12 cellular contexts compared by ENCODE assay signal in genomic region chr10:5565671-5566581, GRCh38. TPM values are rescaled to one million over a fixed set of nuclear protein-coding genes. Genes with fewer than 3 reads are reported as not detected.
DNase-seq lines count a peak whose midpoint lies in the region; ATAC-seq and TF ChIP-seq lines count a peak whose summit lies in the region.
"Had no signal": no experiment of that assay in that cellular context is flagged by ENCODE, and none has a peak within 500 bp of the region (broad histone marks: within the 10 kb centered on the region; RNA-seq: fewer than 3 reads in every experiment).

No MANE protein-coding gene starts in this region.

- H3K36me3 Mint-ChIP-seq in activated naive CD4-positive, alpha-beta T cell treated with anti-CD3 and anti-CD28 coated beads, Interleukin-2, amount 10 ng/mL, durations not matched to agents 7 days and 5 days: peaks cover 3% of the 10 kb centered on the region
- H3K36me3 Mint-ChIP-seq in T-helper 17 cell (ENCODE audit: low read depth) (peaks cover 6% of the 10 kb centered on the region), glutamatergic neuron (ENCODE audit: unreplicated experiment) (no peaks in the 10 kb centered on the region)
- H3K36me3 Mint-ChIP-seq: CD8-positive, alpha-beta T cell had no signal

- H3K9me3 ChIP-seq in T-helper 17 cell (ENCODE audit: control insufficient read depth, low read length, poor library complexity, severe bottlenecking) (no peaks in the 10 kb centered on the region), suprapubic skin (no peaks in the 10 kb centered on the region), Karpas-422 (ENCODE audit: low read length) (no peaks in the 10 kb centered on the region)

- no peak for TF ChIP-seq EP300 in suprapubic skin (IDR thresholded peaks at IDR 0.05)

- peaks cover 3% of the 10 kb centered on the region for H3K9me3 Mint-ChIP-seq in activated naive CD4-positive, alpha-beta T cell treated with anti-CD3 and anti-CD28 coated beads, Interleukin-2, amount 10 ng/mL, durations not matched to agents 7 days and 5 days
- peaks cover 8% of the 10 kb centered on the region for H3K9me3 Mint-ChIP-seq in glutamatergic neuron (ENCODE audit: unreplicated experiment)
- H3K9me3 Mint-ChIP-seq: CD8-positive, alpha-beta T cell had no signal

- H3K36me3 ChIP-seq in suprapubic skin (no peaks in the 10 kb centered on the region), Karpas-422 (ENCODE audit: insufficient read depth, low read length) (no peaks in the 10 kb centered on the region)

- peaks cover 16% of the 10 kb centered on the region for H3K4me1 ChIP-seq in suprapubic skin
- H3K4me1 ChIP-seq in Karpas-422 (ENCODE audit: low read length): no peaks in the 10 kb centered on the region

- in situ Hi-C loops in ACHN (cut with HindIII; ENCODE audit: low pct_ligation_motif_present, low pct_unique_long_range_greater_than_20kb, low sequenced_read_pairs): no loop called here

- no peak overlapping the region for H3K9ac ChIP-seq in Karpas-422 (ENCODE audit: low read length)

- CTCF ChIA-PET in activated naive CD4-positive, alpha-beta T cell treated with anti-CD3 and anti-CD28 coated beads, Interleukin-2, amount 10 ng/mL, durations not matched to agents 7 days and 5 days (lab: Charles Lee): interaction anchor here (1.0 to 2.3 kb wide), 2 partner anchors 57 to 122 kb away, joined by 3 to 7 read pairs; no protein-coding TSS in a partner anchor

- H3K27ac ChIP-seq in suprapubic skin (no peak overlapping the region), Karpas-422 (ENCODE audit: low read length) (no peak overlapping the region)

- no peak for ATAC-seq in T-helper 17 cell
- ATAC-seq: HCT116 had no signal

- H3K27ac Mint-ChIP-seq in activated naive CD4-positive, alpha-beta T cell treated with anti-CD3 and anti-CD28 coated beads, Interleukin-2, amount 10 ng/mL, durations not matched to agents 7 days and 5 days: peak overlapping the region; percentile 97
- H3K27ac Mint-ChIP-seq in T-helper 17 cell (peak overlapping the region; percentile 99), glutamatergic neuron (ENCODE audit: unreplicated experiment) (no peak overlapping the region)

- peaks cover 32% of the 10 kb centered on the region for H3K27me3 Mint-ChIP-seq in activated naive CD4-positive, alpha-beta T cell treated with anti-CD3 and anti-CD28 coated beads, Interleukin-2, amount 10 ng/mL, durations not matched to agents 7 days and 5 days
- H3K27me3 Mint-ChIP-seq in T-helper 17 cell: no peaks in the 10 kb centered on the region
- no peaks in the 10 kb centered on the region for H3K27me3 Mint-ChIP-seq in glutamatergic neuron (ENCODE audit: unreplicated experiment)

- H3K4me3 Mint-ChIP-seq in activated naive CD4-positive, alpha-beta T cell treated with anti-CD3 and anti-CD28 coated beads, Interleukin-2, amount 10 ng/mL, durations not matched to agents 7 days and 5 days: no peak overlapping the region
- H3K4me3 Mint-ChIP-seq in T-helper 17 cell: peak overlapping the region; percentile 39
- no peak overlapping the region for H3K4me3 Mint-ChIP-seq in glutamatergic neuron (ENCODE audit: unreplicated experiment)

- 76% methylated on average over 19 of the region's 23 CpGs for WGBS in suprapubic skin

- DNase-seq in activated naive CD4-positive, alpha-beta T cell treated with anti-CD3 and anti-CD28 coated beads, Interleukin-2, amount 10 ng/mL, durations not matched to agents 7 days and 5 days: no peak
- DNase-seq in activated naive CD4-positive, alpha-beta T cell treated with anti-CD3 and anti-CD28 coated beads, Interleukin-2, amount 50 U/mL, for 16 hours: no peak
- DNase-seq in T-helper 17 cell (no peak), glutamatergic neuron (peak; percentile 8), suprapubic skin (ENCODE audit: low spot score in 2 of 2) (peak; percentile 56 to 74), Karpas-422 (no peak), HK-2 (ENCODE audit: unreplicated experiment) (no peak), ACHN (no peak)
- DNase-seq: CD8-positive, alpha-beta T cell; SW 1271 had no signal

- no peak overlapping the region for H3K4me2 ChIP-seq in Karpas-422 (ENCODE audit: low read depth, low read length, poor library complexity, severe bottlenecking)

- no peaks in the 10 kb centered on the region for H3K9me2 ChIP-seq in Karpas-422 (replicated peaks; ENCODE audit: insufficient read depth, low read length)

- no peak for TF ChIP-seq POLR2A in suprapubic skin (IDR thresholded peaks at IDR 0.05)

- no peaks in the 10 kb centered on the region for H4K20me1 ChIP-seq in Karpas-422 (ENCODE audit: insufficient read depth, low read depth, low read length)

- H3K27me3 ChIP-seq in suprapubic skin (no peaks in the 10 kb centered on the region), Karpas-422 (ENCODE audit: low read length) (no peaks in the 10 kb centered on the region)

- H3K4me1 Mint-ChIP-seq in activated naive CD4-positive, alpha-beta T cell treated with anti-CD3 and anti-CD28 coated beads, Interleukin-2, amount 10 ng/mL, durations not matched to agents 7 days and 5 days: peaks cover 36% of the 10 kb centered on the region
- H3K4me1 Mint-ChIP-seq in T-helper 17 cell (peaks cover 32% of the 10 kb centered on the region), glutamatergic neuron (ENCODE audit: low read depth, unreplicated experiment) (peaks cover 20% of the 10 kb centered on the region)

- no peak overlapping the region for H2AFZ ChIP-seq in Karpas-422 (ENCODE audit: low read length)

- no peaks in the 10 kb centered on the region for H3K79me2 ChIP-seq in Karpas-422 (ENCODE audit: low read length)

- no peak overlapping the region for H3K4me3 ChIP-seq in suprapubic skin
- H3K4me3 ChIP-seq in Karpas-422 (ENCODE audit: low read length): no peak overlapping the region

- TF ChIP-seq CTCF in glutamatergic neuron (IDR thresholded peaks at IDR 0.05; ENCODE audit: partially characterized antibody, unreplicated experiment) (no peak), suprapubic skin (IDR thresholded peaks at IDR 0.05) (no peak)

RNA-seq across cellular contexts. Expression of gene CALML3, which starts 41.2 kb away (rescaled TPM):
- total RNA-seq in T-helper 17 cell (not detected), glutamatergic neuron (ENCODE audit: unreplicated experiment) (not detected), suprapubic skin (100 to 1,000 TPM in 2 of 4 donors, 10 to 100 TPM in 2; 27.4 to 296 (median 105) TPM)
- not detected in 2 replicates for total RNA-seq in Karpas-422 (2014; rRNA removed; shearing (Covaris generic); ENCODE audit: low replicate concordance)
- total RNA-seq: CD8-positive, alpha-beta T cell; lung microvascular endothelial cell had no signal

Comparison
In these comparisons a context has a peak if more than half of its experiments do, and no peak if none do; other contexts are left out.
1. DNase-seq: peak in glutamatergic neuron (single experiment) and suprapubic skin (2 of 2); none in activated naive CD4-positive, alpha-beta T cell treated with anti-CD3 and anti-CD28 coated beads, Interleukin-2, amount 10 ng/mL, durations not matched to agents 7 days and 5 days (single experiment), activated naive CD4-positive, alpha-beta T cell treated with anti-CD3 and anti-CD28 coated beads, Interleukin-2, amount 50 U/mL, for 16 hours (single experiment), T-helper 17 cell (0 of 3), Karpas-422 (single experiment), HK-2 (single experiment) and ACHN (single experiment).
2. RNA of gene CALML3, which starts 41.2 kb away (total RNA-seq): 27.4 to 296 TPM in suprapubic skin; not detected in T-helper 17 cell, not detected in glutamatergic neuron (single experiment) and not detected in Karpas-422; every median in the first group is over 10 times any median in the second.